1 cellular context compared by ENCODE assay signal in genomic region chr14:102544034-102544744, GRCh38.
TF ChIP-seq lines count a peak whose summit lies in the region.

No MANE protein-coding gene starts in this region.

TF ChIP-seq in HepG2, 621 proteins besides CTCF, POLR2A, EP300 and RAD21 (continues in another document):
- TF ChIP-seq CREB3 (CRISPR knock-in tag; IDR thresholded peaks at IDR 0.05) (no peak), XRCC5 (optimal IDR thresholded peaks at IDR 0.05; ENCODE audit: low read length) (peak; percentile 52), ZNF597 (CRISPR knock-in tag; IDR thresholded peaks at IDR 0.05) (0 out of 2 replicates have a peak, but pooled peaks have one; percentile 19), TEAD3 (CRISPR knock-in tag; optimal IDR thresholded peaks at IDR 0.05; ENCODE audit: borderline replicate concordance) (peak; percentile 38), PATZ1 (CRISPR knock-in tag; IDR thresholded peaks at IDR 0.05) (peak; percentile 79), RBM39 (IDR thresholded peaks at IDR 0.05; ENCODE audit: low read depth, low read length, poor library complexity, severe bottlenecking) (peak; percentile 34), ZNF792 (CRISPR knock-in tag; IDR thresholded peaks at IDR 0.05) (0 out of 2 replicates have a peak, but pooled peaks have one; percentile 1), ZBTB20 (CRISPR knock-in tag; IDR thresholded peaks at IDR 0.05; ENCODE audit: borderline replicate concordance, low read depth) (no peak), ZNF281 (CRISPR knock-in tag; IDR thresholded peaks at IDR 0.05; ENCODE audit: borderline replicate concordance) (peak; percentile 11; the same call in 1 of the 2 replicates), NCOR1 (IDR thresholded peaks at IDR 0.05; ENCODE audit: borderline replicate concordance, low read length) (no peak), SP2 (CRISPR knock-in tag; IDR thresholded peaks at IDR 0.05) (peak; percentile 12; the same call in 1 of the 2 replicates), PRMT3 (CRISPR knock-in tag; IDR thresholded peaks at IDR 0.05; ENCODE audit: borderline replicate concordance, low read depth) (no peak), TFAP4 (IDR thresholded peaks at IDR 0.05; ENCODE audit: borderline replicate concordance, low read depth) (peak; percentile 41; the same call in 1 of the 2 replicates), KMT2B (CRISPR knock-in tag; IDR thresholded peaks at IDR 0.05) (no peak), SP5 (CRISPR knock-in tag; IDR thresholded peaks at IDR 0.05; ENCODE audit: borderline replicate concordance, low read depth) (peak; percentile 62), HNF4G (IDR thresholded peaks at IDR 0.05; ENCODE audit: borderline replicate concordance, low read depth, low read length) (0 out of 2 replicates have a peak, but pooled peaks have one; percentile 19), HNF4G (CRISPR knock-in tag; IDR thresholded peaks at IDR 0.05; ENCODE audit: borderline replicate concordance, low read depth) (no peak), ZMYM3 (CRISPR knock-in tag; IDR thresholded peaks at IDR 0.05) (peak; percentile 65), RARA (CRISPR knock-in tag; IDR thresholded peaks at IDR 0.05) (0 out of 2 replicates have a peak, but pooled peaks have one; percentile 6), SIX4 (CRISPR knock-in tag; IDR thresholded peaks at IDR 0.05) (no peak), ZFP41 (CRISPR knock-in tag; IDR thresholded peaks at IDR 0.05; ENCODE audit: borderline replicate concordance) (no peak), HNF1B (CRISPR knock-in tag; IDR thresholded peaks at IDR 0.05) (0 out of 2 replicates have a peak, but pooled peaks have one; percentile 12), MAZ (IDR thresholded peaks at IDR 0.05; ENCODE audit: borderline replicate concordance, low read depth, low read length) (peak; percentile 57), MAZ (CRISPR knock-in tag; IDR thresholded peaks at IDR 0.05; ENCODE audit: low read depth) (no peak; the same call in 1 of the 2 replicates), ZNF296 (CRISPR knock-in tag; conservative IDR thresholded peaks at IDR 0.05) (0 out of 2 replicates have a peak, but pooled peaks have one; percentile 68), ZBTB7B (CRISPR knock-in tag; IDR thresholded peaks at IDR 0.05) (0 out of 2 replicates have a peak, but pooled peaks have one; percentile 49), ZNF292 (CRISPR knock-in tag; IDR thresholded peaks at IDR 0.05; ENCODE audit: borderline replicate concordance, low read depth) (peak; percentile 49; the same call in 1 of the 2 replicates), CEBPZ (IDR thresholded peaks at IDR 0.05; ENCODE audit: low read length) (no peak), ZNF142 (CRISPR knock-in tag; IDR thresholded peaks at IDR 0.05) (peak; percentile 78; the same call in 1 of the 2 replicates), ZNF572 (CRISPR knock-in tag; IDR thresholded peaks at IDR 0.05) (0 out of 2 replicates have a peak, but pooled peaks have one; percentile 57), ZNF746 (CRISPR knock-in tag; IDR thresholded peaks at IDR 0.05) (peak; percentile 69; the same call in 1 of the 2 replicates), BCL3 (CRISPR knock-in tag; IDR thresholded peaks at IDR 0.05) (0 out of 2 replicates have a peak, but pooled peaks have one; percentile 14), ZNF546 (CRISPR knock-in tag; conservative IDR thresholded peaks at IDR 0.05) (peak; percentile 7; the same call in 1 of the 2 replicates)
